ENCODE assay signal across 2 cellular contexts in the genomic region with DNA sequence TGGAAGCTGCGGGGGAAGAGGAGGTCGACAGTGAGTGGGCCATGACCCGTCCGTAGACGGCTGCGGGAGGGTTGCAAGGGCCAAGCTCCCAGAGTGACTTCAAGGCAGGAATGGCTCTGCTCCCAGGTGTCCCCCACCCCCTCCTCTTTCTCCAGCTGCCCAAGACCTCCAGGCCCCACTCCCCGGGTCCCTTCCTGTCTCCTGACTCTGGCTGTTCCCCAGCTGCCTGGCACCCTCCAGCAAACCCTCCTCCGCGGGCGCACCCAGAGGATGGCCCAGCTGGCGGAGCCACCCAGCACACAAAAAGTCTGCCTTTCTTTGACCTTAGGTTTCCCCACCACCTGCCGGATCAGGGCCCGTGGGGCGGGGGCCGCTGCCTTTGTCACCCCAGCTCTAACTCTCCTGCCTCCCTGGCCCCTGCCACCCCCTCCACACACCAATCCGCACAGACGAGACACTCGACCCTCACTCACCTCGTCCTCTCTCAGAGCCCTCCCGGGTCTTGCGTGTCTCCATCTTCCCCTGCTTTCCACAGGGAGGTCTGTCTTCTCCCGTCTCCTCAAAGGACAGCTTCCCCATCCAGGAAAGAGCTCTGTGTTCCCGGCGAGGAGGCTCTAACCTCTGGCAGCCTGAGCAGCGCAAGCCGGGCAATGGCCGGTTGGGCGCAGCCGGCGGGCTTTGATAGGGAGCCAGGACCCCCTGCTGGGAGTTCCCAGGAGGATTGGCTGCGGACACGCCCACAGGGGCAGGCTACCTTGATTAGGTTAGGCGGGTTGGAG. TPM values are rescaled to one million over a fixed set of nuclear protein-coding genes. Genes with fewer than 3 reads are reported as not detected.
"Had no signal": no experiment of that assay in that cellular context is flagged by ENCODE, and none has a peak within 500 bp of the region (broad histone marks: within the 10 kb centered on the region; RNA-seq: fewer than 3 reads in every experiment).

No MANE protein-coding gene starts in this region.

RNA-seq across cellular contexts. Expression of gene ZNF883, which starts 49.3 kb away (rescaled TPM):
- total RNA-seq: endothelial cell of umbilical vein, SJCRH30 had no signal
